ENCODE assay signal across 28 cellular contexts in the genomic region with DNA sequence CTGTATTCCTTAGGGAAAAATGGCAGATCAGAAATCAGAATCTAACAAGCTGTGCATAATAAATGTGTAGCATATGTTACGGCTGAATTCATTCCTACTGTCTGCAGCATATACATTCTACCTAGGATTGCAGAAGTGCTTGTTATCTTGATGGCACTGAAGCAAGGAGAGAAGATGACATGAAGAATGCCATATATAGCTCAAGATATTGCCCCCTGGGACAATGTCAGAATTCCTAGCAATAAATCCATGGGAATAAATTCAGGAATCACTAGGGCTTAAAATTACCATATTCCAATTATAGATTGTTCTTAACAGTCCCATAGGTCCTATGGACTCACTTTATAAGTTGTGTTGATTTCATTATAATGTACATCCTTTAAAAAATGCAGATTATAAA.
"Had no signal": no experiment of that assay in that cellular context is flagged by ENCODE, and none has a peak within 500 bp of the region (broad histone marks: within the 10 kb centered on the region; RNA-seq: fewer than 3 reads in every experiment).

No MANE protein-coding gene starts in this region.

- ATAC-seq: natural killer cell; pancreas; right cardiac atrium; sciatic nerve; stimulated activated naive B cell treated with anti-CD40 and anti-IgM and Interleukin-4, amounts not matched to agents 10 μg/mL and 1 μg/mL and 100 μg/mL, for 72 hours; stimulated activated naive CD8-positive, alpha-beta T cell treated with anti-CD3 and anti-CD28 coated beads, Interleukin-15, Interleukin-2, amounts not matched to agents 100 U/mL and 50 U/mL, for 24 hours had no signal

- H3K36me3 ChIP-seq: left ventricle myocardium inferior, pancreas, prostate gland, stomach, thyroid gland, transverse colon, upper lobe of left lung, vagina had no signal

- H3K9me3 ChIP-seq: left ventricle myocardium inferior, pancreas, prostate gland, stomach, testis, thyroid gland, transverse colon, upper lobe of left lung, vagina had no signal

- H3K4me1 Mint-ChIP-seq: mesothelial cell of epicardium; naive B cell; natural killer cell; neural crest cell; stimulated activated naive B cell treated with anti-CD40 and anti-IgM and Interleukin-4, amounts not matched to agents 10 μg/mL and 1 μg/mL and 100 μg/mL, for 72 hours had no signal

- H3K4me3 Mint-ChIP-seq: mesothelial cell of epicardium; naive B cell; natural killer cell; neural crest cell; stimulated activated naive B cell treated with anti-CD40 and anti-IgM and Interleukin-4, amounts not matched to agents 10 μg/mL and 1 μg/mL and 100 μg/mL, for 72 hours had no signal

- H3K27ac ChIP-seq: left ventricle myocardium inferior, pancreas, prostate gland, skin epidermis, stomach, testis, thyroid gland, transverse colon, upper lobe of left lung, vagina had no signal

- H3K4me3 ChIP-seq: left ventricle myocardium inferior, lung, pancreas, prostate gland, skin epidermis, stomach, testis, thyroid gland, transverse colon, upper lobe of left lung, vagina had no signal

- FAIRE-seq: pancreas had no signal

- DNase-seq: islet precursor cell; left ventricle myocardium inferior; mesendoderm; naive B cell; natural killer cell; nucleus accumbens; pancreas; posterior cingulate gyrus; retina; right cardiac atrium; stimulated activated CD4-positive, alpha-beta T cell treated with anti-CD3 and anti-CD28 coated beads, Interleukin-12 subunit alpha, Interleukin-12 subunit beta, amount 100 ng/mL, for 4 hours; stimulated activated CD4-positive, alpha-beta T cell treated with anti-CD3 and anti-CD28 coated beads, Interleukin-15, amount 100 ng/mL, for 24 hours; stimulated activated CD4-positive, alpha-beta T cell treated with anti-CD3 and anti-CD28 coated beads, Interleukin-2, amount 100 ng/mL, for 24 hours; stimulated activated CD4-positive, alpha-beta T cell treated with anti-CD3 and anti-CD28 coated beads, Interleukin-4, amount 100 ng/mL, for 1 hour; stimulated activated naive B cell treated with anti-CD40 and anti-IgM and Interleukin-4, amounts not matched to agents 10 μg/mL and 1 μg/mL and 100 μg/mL, for 72 hours; stimulated activated naive CD8-positive, alpha-beta T cell treated with anti-CD3 and anti-CD28 coated beads, Interleukin-15, Interleukin-2, amounts not matched to agents 100 U/mL and 50 U/mL, for 24 hours; stomach; testis; thyroid gland; transverse colon; upper lobe of left lung had no signal

- H3K27me3 ChIP-seq: pancreas, stomach, testis, thyroid gland, transverse colon, upper lobe of left lung, vagina had no signal

- H3K27ac Mint-ChIP-seq: mesothelial cell of epicardium; naive B cell; natural killer cell; stimulated activated naive B cell treated with anti-CD40 and anti-IgM and Interleukin-4, amounts not matched to agents 10 μg/mL and 1 μg/mL and 100 μg/mL, for 72 hours had no signal

- H3K36me3 Mint-ChIP-seq: mesothelial cell of epicardium; natural killer cell; stimulated activated naive B cell treated with anti-CD40 and anti-IgM and Interleukin-4, amounts not matched to agents 10 μg/mL and 1 μg/mL and 100 μg/mL, for 72 hours had no signal

- H3K4me1 ChIP-seq: left ventricle myocardium inferior, pancreas, prostate gland, stomach, testis, thyroid gland, transverse colon, upper lobe of left lung, vagina had no signal
